In genomic region chr9:134325813-134326753, GRCh38 we compare ENCODE assay signal across 8 cellular contexts. TPM values are rescaled to one million over a fixed set of nuclear protein-coding genes. Genes with fewer than 3 reads are reported as not detected.
DNase-seq lines count a peak whose midpoint lies in the region; ATAC-seq and TF ChIP-seq lines count a peak whose summit lies in the region.

RXRA (plus strand) TSS chr9:134326455; CDS start chr9:134326632, 177 bp downstream.

- POLR2A ChIA-PET in naive thymus-derived CD8-positive, alpha-beta T cell (lab: Charles Lee), result interaction anchor here (1.0 to 1.6 kb wide), 3 partner anchors 65 to 161 kb away, joined by 4 to 6 read pairs (median 5); partner anchors contain the start of gene RNU6ATAC

- H3K4me3 ChIP-seq in fibroblast of pulmonary artery (replicated peaks; ENCODE audit: low read depth, low read length), result peak within 1 kb of the TSS; percentile 72

- no peaks in the 10 kb centered on the region for H3K27me3 Mint-ChIP-seq in naive thymus-derived CD8-positive, alpha-beta T cell
- H3K27me3 Mint-ChIP-seq in stimulated activated naive CD8-positive, alpha-beta T cell treated with anti-CD3 and anti-CD28 coated beads, Interleukin-15, amount 100 ng/mL, for 72 hours, result peaks cover 48% of the 10 kb centered on the region

- H3K36me3 Mint-ChIP-seq in naive thymus-derived CD8-positive, alpha-beta T cell, result no peaks in the 10 kb centered on the region

- no peaks in the 10 kb centered on the region for H3K9me3 Mint-ChIP-seq in naive thymus-derived CD8-positive, alpha-beta T cell
- no peaks in the 10 kb centered on the region for H3K9me3 Mint-ChIP-seq in stimulated activated naive CD8-positive, alpha-beta T cell treated with anti-CD3 and anti-CD28 coated beads, Interleukin-15, amount 100 ng/mL, for 72 hours

- DNase-seq in CD1c-positive myeloid dendritic cell (ENCODE audit: extremely low spot score) (peak; percentile 81), fibroblast of pulmonary artery (ENCODE audit: low read depth) (peak; percentile 85)
- DNase-seq in activated effector memory CD4-positive, alpha-beta T cell treated with anti-CD3 and anti-CD28 coated beads, Interleukin-2, amount 50 U/mL, for 16 hours, result peak; percentile 89
- peak; percentile 27 to 79 (median 62) for DNase-seq in naive thymus-derived CD8-positive, alpha-beta T cell
- peak; percentile 24 to 30 for DNase-seq in stimulated activated naive CD8-positive, alpha-beta T cell treated with anti-CD3 and anti-CD28 coated beads, Interleukin-15, amount 100 ng/mL, for 72 hours

- TF ChIP-seq CTCF in fibroblast of pulmonary artery (IDR thresholded peaks at IDR 0.05; ENCODE audit: low read length, missing control alignments), result no peak

- ATAC-seq in HG02759 (IDR thresholded peaks at IDR 0.05; ENCODE audit: unreplicated experiment) (peak; percentile 42), HG03354 (IDR thresholded peaks at IDR 0.05; ENCODE audit: poor library complexity, severe bottlenecking, unreplicated experiment) (no peak)
- ATAC-seq in naive thymus-derived CD8-positive, alpha-beta T cell, result peak; percentile 66 to 69
- peak; percentile 33 for ATAC-seq in stimulated activated naive CD8-positive, alpha-beta T cell treated with anti-CD3 and anti-CD28 coated beads, Interleukin-15, amount 100 ng/mL, for 72 hours

- H3K4me3 Mint-ChIP-seq in naive thymus-derived CD8-positive, alpha-beta T cell, result peak within 1 kb of the TSS; percentile 62 to 88 (median 74)
- peak within 1 kb of the TSS; percentile 59 to 79 for H3K4me3 Mint-ChIP-seq in stimulated activated naive CD8-positive, alpha-beta T cell treated with anti-CD3 and anti-CD28 coated beads, Interleukin-15, amount 100 ng/mL, for 72 hours

- peak within 1 kb of the TSS in 5 of 10 donors; percentile 15 to 71 (median 65) for H3K27ac Mint-ChIP-seq in naive thymus-derived CD8-positive, alpha-beta T cell
- H3K27ac Mint-ChIP-seq in stimulated activated naive CD8-positive, alpha-beta T cell treated with anti-CD3 and anti-CD28 coated beads, Interleukin-15, amount 100 ng/mL, for 72 hours, result no peak within 1 kb of the TSS

- H3K4me1 Mint-ChIP-seq in naive thymus-derived CD8-positive, alpha-beta T cell, result peaks cover 3 to 22% (median 11%) of the 10 kb centered on the region in 4 donors
- peaks cover 20% of the 10 kb centered on the region for H3K4me1 Mint-ChIP-seq in stimulated activated naive CD8-positive, alpha-beta T cell treated with anti-CD3 and anti-CD28 coated beads, Interleukin-15, amount 100 ng/mL, for 72 hours

TF ChIP-seq in PFSK-1, 5 proteins besides CTCF, POLR2A, EP300 and RAD21:
- TF ChIP-seq TAF1 (IDR thresholded peaks at IDR 0.05; ENCODE audit: borderline replicate concordance, insufficient read depth, low read length) (peak; percentile 38; the same call in 1 of the 2 replicates), FOXP2 (optimal IDR thresholded peaks at IDR 0.05; ENCODE audit: borderline replicate concordance, extremely low read depth, extremely low read length, insufficient read depth) (no peak), POLR2AphosphoS5 (IDR thresholded peaks at IDR 0.05; ENCODE audit: low read depth, low read length) (peak; percentile 59; the same call in 1 of the 2 replicates)

RNA-seq across cellular contexts. Expression of gene RXRA, which starts in this region (rescaled TPM):
- 67.2 TPM for polyA plus RNA-seq in PFSK-1 (2012; ENCODE audit: insufficient read length, low read depth)
- 1 to 10 TPM; 5.3 to 5.6 TPM for total RNA-seq in naive thymus-derived CD8-positive, alpha-beta T cell
- polyA plus RNA-seq in naive thymus-derived CD8-positive, alpha-beta T cell, result under 1 TPM; 0.18 to 0.75 (median 0.27) TPM

Comparison
In these comparisons a context has a peak if more than half of its experiments do, and no peak if none do; other contexts are left out.
1. DNase-seq: peak in every context shown above with its lines; median percentile 89 in activated effector memory CD4-positive, alpha-beta T cell treated with anti-CD3 and anti-CD28 coated beads, Interleukin-2, amount 50 U/mL, for 16 hours; 85 in fibroblast of pulmonary artery; 81 in CD1c-positive myeloid dendritic cell; 62 in naive thymus-derived CD8-positive, alpha-beta T cell; 27 in stimulated activated naive CD8-positive, alpha-beta T cell treated with anti-CD3 and anti-CD28 coated beads, Interleukin-15, amount 100 ng/mL, for 72 hours.